Comparison of ENCODE assay signal across 11 cellular contexts in the genomic region with DNA sequence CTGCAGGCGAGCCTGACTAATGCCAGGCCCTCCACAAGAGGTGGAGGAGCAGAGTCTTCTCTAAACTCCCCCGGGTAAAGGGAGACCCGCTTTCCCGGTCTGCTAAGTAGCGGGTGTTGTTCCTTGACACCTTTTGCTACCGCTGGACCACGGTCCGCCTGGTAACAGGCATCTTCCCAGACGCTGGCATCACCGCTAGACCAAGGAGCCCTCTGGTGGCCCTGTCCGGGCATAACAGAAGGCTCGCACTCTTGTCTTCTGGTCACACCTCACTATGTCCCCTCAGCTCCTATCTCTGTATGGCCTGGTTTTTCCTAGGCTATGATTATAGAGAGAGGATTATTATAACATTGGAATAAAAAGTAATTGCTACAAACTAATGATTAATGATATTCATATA. TPM values are rescaled to one million over a fixed set of nuclear protein-coding genes. Genes with fewer than 3 reads are reported as not detected.
A peak's percentile ranks its signal among the peaks of the same experiment; 100 is the strongest.
DNase-seq lines count a peak whose midpoint lies in the region; ATAC-seq, FAIRE-seq and TF ChIP-seq lines count a peak whose summit lies in the region.
"Not testable (repeated sequence)": the region's sequence is repeated elsewhere in the genome, so short reads cannot be mapped to it uniquely, and the experiment has no call there.
"Had no signal": no experiment of that assay in that cellular context is flagged by ENCODE, and none has a peak within 500 bp of the region (broad histone marks: within the 10 kb centered on the region; RNA-seq: fewer than 3 reads in every experiment).

No MANE protein-coding gene starts in this region.

- not testable (repeated sequence) for H3K36me3 Mint-ChIP-seq in Calu3 (ENCODE audit: insufficient read depth, unreplicated experiment); activated B cell treated with CpG ODN at 0.5 μM for 24 hours (ENCODE audit: low read depth); activated naive CD4-positive, alpha-beta T cell treated with anti-CD3 and anti-CD28 coated beads for 36 hours (ENCODE audit: low read depth)

- TF ChIP-seq RAD21 in H1 (IDR thresholded peaks at IDR 0.05 in 1 of 2, conservative IDR thresholded peaks at IDR 0.05 in 1 of 2; ENCODE audit: low read depth in 2 of 2, low read length in 2 of 2): peak in 1 of 2 experiments; percentile 16; a peak in 1 of 4 replicates

- H3K9me3 ChIP-seq in H1 (ENCODE audit: insufficient read depth in 2 of 2, low read depth in 1 of 2, low read length in 1 of 2); osteoblast (ENCODE audit: low read depth, low read length); thyroid gland: not testable (repeated sequence)

- not testable (repeated sequence) for H3K27ac ChIP-seq in H1 (ENCODE audit: low read depth, low read length); osteoblast (ENCODE audit: low read depth, low read length); thyroid gland

- not testable (repeated sequence) for H3K27me3 ChIP-seq in H1 (replicated peaks in 1 of 4; ENCODE audit: control insufficient read depth in 3 of 4, extremely low read depth in 1 of 4, insufficient read depth in 3 of 4, low read length in 3 of 4); osteoblast (ENCODE audit: insufficient read depth, low read length); thyroid gland

- POLR2A ChIA-PET in activated B cell treated with CpG ODN at 0.5 μM for 24 hours (lab: Charles Lee); H1 (lab: Charles Lee; ENCODE audit: partially characterized antibody): not testable (repeated sequence)

- not testable (repeated sequence) for H3K4me2 ChIP-seq in H1 (ENCODE audit: insufficient read depth in 1 of 2, low read depth in 2 of 2, low read length in 2 of 2); osteoblast (ENCODE audit: insufficient read depth, low read length)

- H4K5ac ChIP-seq in H1 (ENCODE audit: insufficient read length, low read depth, low read length): not testable (repeated sequence)

- not testable (repeated sequence) for H3K4me3 ChIP-seq in NB4 (ENCODE audit: low read depth, low read length); H1 (ENCODE audit: extremely low read depth in 1 of 4, insufficient read depth in 2 of 4, low read depth in 3 of 4, low read length in 4 of 4); osteoblast (ENCODE audit: insufficient read depth, low read length); thyroid gland (replicated peaks in 1 of 3)

- ATAC-seq in activated B cell treated with CpG ODN at 0.5 μM for 24 hours (ENCODE audit: low read depth); left ventricle myocardium superior: not testable (repeated sequence)

- H3K4me1 Mint-ChIP-seq in Calu3 (ENCODE audit: low read depth, unreplicated experiment); activated B cell treated with CpG ODN at 0.5 μM for 24 hours; activated naive CD4-positive, alpha-beta T cell treated with anti-CD3 and anti-CD28 coated beads for 36 hours (ENCODE audit: low read depth): not testable (repeated sequence)

- not testable (repeated sequence) for H3K79me2 ChIP-seq in H1 (ENCODE audit: control insufficient read depth in 1 of 2, insufficient read depth in 2 of 2, low read length in 2 of 2); osteoblast (ENCODE audit: insufficient read depth, low read length)

- 42% methylated on average over 11 of the region's 12 CpGs; no CpG with 5 or more reads in 1 of the 2 experiments for WGBS in H1 (ENCODE audit: extremely low coverage in 1 of 2, insufficient coverage in 1 of 2, insufficient read length in 1 of 2, insufficient replicate concordance in 2 of 2, low coverage in 1 of 2, low lambda C conversion rate in 2 of 2, missing lambda C conversion rate in 1 of 2), 2 experiments
- 34 to 48% methylated on average over 3 to 12 of the region's 12 CpGs for WGBS in thyroid gland, 2 donors

- not testable (repeated sequence) for TF ChIP-seq CTCF in Calu3 (IDR thresholded peaks at IDR 0.05; ENCODE audit: unreplicated experiment); activated B cell treated with CpG ODN at 0.5 μM for 24 hours (IDR thresholded peaks at IDR 0.05)
- TF ChIP-seq CTCF in NB4 (IDR thresholded peaks at IDR 0.05; ENCODE audit: low read depth, low read length): peak; percentile 19
- peak in 2 of 3 experiments; percentile 8 to 23; a peak in 2 of 4 replicates for TF ChIP-seq CTCF in H1 (IDR thresholded peaks at IDR 0.05; ENCODE audit: control extremely low read depth in 1 of 3, insufficient read depth in 1 of 3, low read depth in 1 of 3, low read length in 3 of 3)
- TF ChIP-seq CTCF in osteoblast (IDR thresholded peaks at IDR 0.05; ENCODE audit: extremely low read depth, low read depth, low read length): peak; percentile 34
- TF ChIP-seq CTCF in thyroid gland (IDR thresholded peaks at IDR 0.05): peak in 1 of 6 experiments; percentile 35

- not testable (repeated sequence) for FAIRE-seq in H1 (lab: Jason Lieb, UNC)

- not testable (repeated sequence) for H3K9me3 Mint-ChIP-seq in Calu3 (ENCODE audit: low read depth, unreplicated experiment); activated B cell treated with CpG ODN at 0.5 μM for 24 hours; activated naive CD4-positive, alpha-beta T cell treated with anti-CD3 and anti-CD28 coated beads for 36 hours

- CTCF ChIA-PET in Calu3 (lab: Charles Lee) (interaction anchor here (0.8 to 1.4 kb wide), 2 partner anchors 10 to 41 kb away, joined by 4 to 5 read pairs; no protein-coding TSS in a partner anchor), H1 (lab: Charles Lee; ENCODE audit: partially characterized antibody) (interaction anchor here (0.9 to 21.4 kb wide), 6 partner anchors 12 to 157 kb away, joined by 3 to 226 read pairs (median 4); no protein-coding TSS in a partner anchor)
- CTCF ChIA-PET in activated B cell treated with CpG ODN at 0.5 μM for 24 hours (lab: Charles Lee): not testable (repeated sequence)
- CTCF ChIA-PET in activated naive CD4-positive, alpha-beta T cell treated with anti-CD3 and anti-CD28 coated beads for 36 hours (lab: Charles Lee): interaction anchor here (1.1 kb wide), 1 partner anchor 137 kb away, joined by 3 read pairs; no protein-coding TSS in a partner anchor

- H2BK120ac ChIP-seq in H1 (replicated peaks; ENCODE audit: low read depth, low read length): not testable (repeated sequence)

- H3K36me3 ChIP-seq in H1 (ENCODE audit: control insufficient read depth in 2 of 4, insufficient read depth in 4 of 4, low read length in 3 of 4); osteoblast (ENCODE audit: insufficient read depth, low read length); thyroid gland: not testable (repeated sequence)

- not testable (repeated sequence) for H3K23me2 ChIP-seq in H1 (ENCODE audit: low read depth, low read length)

- not testable (repeated sequence) for H3K4me1 ChIP-seq in H1 (replicated peaks in 1 of 4; ENCODE audit: control insufficient read depth in 3 of 4, insufficient read depth in 4 of 4, low read length in 3 of 4); osteoblast (ENCODE audit: insufficient read depth, low read length); thyroid gland

- not testable (repeated sequence) for H3K4me3 Mint-ChIP-seq in Calu3 (ENCODE audit: low read depth, unreplicated experiment); activated B cell treated with CpG ODN at 0.5 μM for 24 hours; activated naive CD4-positive, alpha-beta T cell treated with anti-CD3 and anti-CD28 coated beads for 36 hours

- not testable (repeated sequence) for H3K56ac ChIP-seq in H1 (replicated peaks; ENCODE audit: insufficient read length, low read depth, low read length)

- not testable (repeated sequence) for H4K20me1 ChIP-seq in H1 (replicated peaks in 1 of 2; ENCODE audit: control insufficient read depth in 1 of 2, insufficient read depth in 2 of 2, low read length in 2 of 2); osteoblast (ENCODE audit: insufficient read depth, low read length)

- DNase-seq in Calu3 (peak; percentile 51), activated B cell treated with CpG ODN at 0.5 μM for 24 hours (peak; percentile 31), H1 (ENCODE audit: low read depth in 1 of 2, low spot score in 2 of 2) (peak in 1 of 2 experiments; percentile 74), left ventricle myocardium superior (peak; percentile 59), thyroid gland (peak; percentile 33 to 42)
- DNase-seq in NB4 (ENCODE audit: low read depth); osteoblast (ENCODE audit: insufficient read length, low spot score, missing footprints): not testable (repeated sequence)
- DNase-seq in activated naive CD4-positive, alpha-beta T cell treated with anti-CD3 and anti-CD28 coated beads for 36 hours: peak; percentile 63

- TF ChIP-seq POLR2A in NB4 (IDR thresholded peaks at IDR 0.05; ENCODE audit: extremely low read depth, insufficient read length); H1 (IDR thresholded peaks at IDR 0.05; ENCODE audit: control extremely low read depth in 1 of 2, low read depth in 2 of 2, low read length in 2 of 2); thyroid gland (IDR thresholded peaks at IDR 0.05): not testable (repeated sequence)

- H3K4ac ChIP-seq in H1 (replicated peaks; ENCODE audit: insufficient read length, low read depth, low read length): not testable (repeated sequence)

- not testable (repeated sequence) for H2BK12ac ChIP-seq in H1 (ENCODE audit: low read depth, low read length)

- not testable (repeated sequence) for H2BK15ac ChIP-seq in H1 (ENCODE audit: low read length)

- not testable (repeated sequence) for H2BK20ac ChIP-seq in H1 (ENCODE audit: low read length)

- H2AFZ ChIP-seq in H1 (ENCODE audit: low read length); osteoblast (ENCODE audit: low read length): not testable (repeated sequence)

- H3K27me3 Mint-ChIP-seq in Calu3 (ENCODE audit: unreplicated experiment): peaks cover 64% of the 10 kb centered on the region
- peaks cover 24% of the 10 kb centered on the region for H3K27me3 Mint-ChIP-seq in activated B cell treated with CpG ODN at 0.5 μM for 24 hours
- H3K27me3 Mint-ChIP-seq in activated naive CD4-positive, alpha-beta T cell treated with anti-CD3 and anti-CD28 coated beads for 36 hours (ENCODE audit: low read depth): not testable (repeated sequence)

- not testable (repeated sequence) for H3K18ac ChIP-seq in H1 (ENCODE audit: extremely low read depth, low read length)

- H3K27ac Mint-ChIP-seq in Calu3 (ENCODE audit: unreplicated experiment); activated B cell treated with CpG ODN at 0.5 μM for 24 hours; activated naive CD4-positive, alpha-beta T cell treated with anti-CD3 and anti-CD28 coated beads for 36 hours: not testable (repeated sequence)

- not testable (repeated sequence) for H2BK5ac ChIP-seq in H1 (ENCODE audit: low read depth, low read length)

- not testable (repeated sequence) for H3K23ac ChIP-seq in H1 (ENCODE audit: insufficient read length)

- intact Hi-C loops in Calu3 (cut with micrococcal nuclease; ENCODE audit: unreplicated experiment); activated B cell treated with CpG ODN at 0.5 μM for 24 hours (cut with micrococcal nuclease); activated naive CD4-positive, alpha-beta T cell treated with anti-CD3 and anti-CD28 coated beads for 36 hours (cut with micrococcal nuclease); left ventricle myocardium superior (cut with micrococcal nuclease); thyroid gland (cut with DNase I): not testable (repeated sequence)

- not testable (repeated sequence) for TF ChIP-seq EP300 in H1 (IDR thresholded peaks at IDR 0.05; ENCODE audit: borderline replicate concordance in 1 of 2, low read depth in 2 of 2, low read length in 2 of 2)

- not testable (repeated sequence) for H3K9ac ChIP-seq in H1 (replicated peaks in 1 of 4; ENCODE audit: extremely low read depth in 1 of 4, low read depth in 3 of 4, low read length in 3 of 4)

- H4K8ac ChIP-seq in H1 (ENCODE audit: extremely low read depth, insufficient read depth, low read length): not testable (repeated sequence)

- H4K91ac ChIP-seq in H1 (replicated peaks; ENCODE audit: insufficient read length, low read length): not testable (repeated sequence)

- BruUV-seq in Calu3 (replicated peaks; lab: Mats Ljungman, UMichigan): not testable (repeated sequence)

- H3K14ac ChIP-seq in H1 (ENCODE audit: insufficient read length): not testable (repeated sequence)

- H3K79me1 ChIP-seq in H1 (ENCODE audit: low read depth, low read length): not testable (repeated sequence)

- H2AK5ac ChIP-seq in H1 (ENCODE audit: low read depth, low read length): not testable (repeated sequence)

RNA-seq across cellular contexts. Expression of gene PNPLA5, which starts 12.6 kb away (rescaled TPM):
- total RNA-seq in Calu3 (2022): not detected in 2 replicates
- total RNA-seq in activated B cell treated with CpG ODN at 0.5 μM for 24 hours: not detected in 2 replicates
- total RNA-seq in activated naive CD4-positive, alpha-beta T cell treated with anti-CD3 and anti-CD28 coated beads for 36 hours: not detected
- total RNA-seq in H1 (2021; fragmentation: NEBNext Ultra II Directional; extraction: Animal tissue kit (Norgen Biotek cat#: 25700)): 6.8 and 8.2 TPM in 2 replicates
- polyA plus RNA-seq in H1 (2011; rRNA removed): 3.9 and 5.2 TPM in 2 replicates
- polyA plus RNA-seq in H1 (2011; cell fraction: cytosol; rRNA removed): 3.8 TPM
- 7.4 TPM for polyA plus RNA-seq in H1 (2011; cell fraction: nucleus; rRNA removed)
- 3.2 to 4.1 TPM (median 3.7 TPM) in 4 replicates for polyA plus RNA-seq in H1 (2012, experiment 1 of 2)
- polyA plus RNA-seq in H1 (2012, experiment 2 of 2): 3.2 TPM
- polyA plus RNA-seq in H1 (2013, experiment 1 of 2): 3.3 TPM
- polyA plus RNA-seq in H1 (2013, experiment 2 of 2): 3.4 TPM
- 1.8 and 1.9 TPM in 2 replicates for polyA minus RNA-seq in H1 (2011; rRNA and poly(A)+ RNA removed)
- 3.4 TPM for polyA minus RNA-seq in H1 (2011; cell fraction: cytosol; rRNA and poly(A)+ RNA removed)
- 3.8 TPM for polyA minus RNA-seq in H1 (2011; cell fraction: nucleus; rRNA and poly(A)+ RNA removed)
- not detected for total RNA-seq in left ventricle myocardium superior
- total RNA-seq in osteoblast: not detected in 2 replicates
- total RNA-seq in thyroid gland: not detected
- total RNA-seq: CD4-positive, CD25-positive, alpha-beta regulatory T cell; prostate gland had no signal
- polyA plus RNA-seq: CD4-positive, CD25-positive, alpha-beta regulatory T cell; IgD-negative memory B cell had no signal

RNA-seq across cellular contexts. Expression of gene PNPLA3, which starts 19.2 kb away (rescaled TPM):
- total RNA-seq in Calu3 (2022) (8.0 and 9.5 TPM in 2 replicates), activated B cell treated with CpG ODN at 0.5 μM for 24 hours (0.33 TPM in 1 of 2 replicates, not detected in the other), left ventricle myocardium superior (0.25 TPM), osteoblast (8.3 and 14.1 TPM in 2 replicates), thyroid gland (under 1 TPM in 2 of 4 donors, not detected in 2; 0.11 to 0.13 TPM)
- total RNA-seq in activated naive CD4-positive, alpha-beta T cell treated with anti-CD3 and anti-CD28 coated beads for 36 hours: under 1 TPM; 0.29 to 0.77 TPM
- total RNA-seq in H1 (2021; fragmentation: NEBNext Ultra II Directional; extraction: Animal tissue kit (Norgen Biotek cat#: 25700)): 23.4 and 24.6 TPM in 2 replicates
- 17.5 and 21.0 TPM in 2 replicates for polyA plus RNA-seq in H1 (2011; rRNA removed)
- 16.0 TPM for polyA plus RNA-seq in H1 (2011; cell fraction: cytosol; rRNA removed)
- 37.2 TPM for polyA plus RNA-seq in H1 (2011; cell fraction: nucleus; rRNA removed)
- 14.2 to 20.5 TPM (median 18.2 TPM) in 4 replicates for polyA plus RNA-seq in H1 (2012, experiment 1 of 2)
- 12.6 TPM for polyA plus RNA-seq in H1 (2012, experiment 2 of 2)
- polyA plus RNA-seq in H1 (2013, experiment 1 of 2): 20.6 TPM
- 19.5 TPM for polyA plus RNA-seq in H1 (2013, experiment 2 of 2)
- polyA minus RNA-seq in H1 (2011; rRNA and poly(A)+ RNA removed): 36.0 and 39.2 TPM in 2 replicates
- 11.8 TPM for polyA minus RNA-seq in H1 (2011; cell fraction: cytosol; rRNA and poly(A)+ RNA removed)
- 34.6 TPM for polyA minus RNA-seq in H1 (2011; cell fraction: nucleus; rRNA and poly(A)+ RNA removed)
- total RNA-seq: CD4-positive, CD25-positive, alpha-beta regulatory T cell had no signal
- polyA plus RNA-seq: CD4-positive, CD25-positive, alpha-beta regulatory T cell; IgD-negative memory B cell had no signal

RNA-seq across cellular contexts. Expression of gene SULT4A1, which starts 42.1 kb away (rescaled TPM):
- total RNA-seq in Calu3 (2022) (7.9 and 9.1 TPM in 2 replicates), activated B cell treated with CpG ODN at 0.5 μM for 24 hours (not detected in 2 replicates), left ventricle myocardium superior (0.45 TPM), osteoblast (under 0.01 TPM in 1 of 2 replicates, not detected in the other), thyroid gland (not detected)
- total RNA-seq in activated naive CD4-positive, alpha-beta T cell treated with anti-CD3 and anti-CD28 coated beads for 36 hours: not detected
- total RNA-seq in H1 (2021; fragmentation: NEBNext Ultra II Directional; extraction: Animal tissue kit (Norgen Biotek cat#: 25700)): 7.0 and 9.1 TPM in 2 replicates
- polyA plus RNA-seq in H1 (2011; rRNA removed): 11.8 and 19.5 TPM in 2 replicates
- 14.9 TPM for polyA plus RNA-seq in H1 (2011; cell fraction: cytosol; rRNA removed)
- 58.0 TPM for polyA plus RNA-seq in H1 (2011; cell fraction: nucleus; rRNA removed)
- 11.1 to 14.8 TPM (median 12.3 TPM) in 4 replicates for polyA plus RNA-seq in H1 (2012, experiment 1 of 2)
- 2.7 TPM for polyA plus RNA-seq in H1 (2012, experiment 2 of 2)
- 6.9 TPM for polyA plus RNA-seq in H1 (2013, experiment 1 of 2)
- 6.1 TPM for polyA plus RNA-seq in H1 (2013, experiment 2 of 2)
- 5.4 and 5.5 TPM in 2 replicates for polyA minus RNA-seq in H1 (2011; rRNA and poly(A)+ RNA removed)
- 8.1 TPM for polyA minus RNA-seq in H1 (2011; cell fraction: cytosol; rRNA and poly(A)+ RNA removed)
- 16.3 TPM for polyA minus RNA-seq in H1 (2011; cell fraction: nucleus; rRNA and poly(A)+ RNA removed)
- total RNA-seq: CD4-positive, CD25-positive, alpha-beta regulatory T cell had no signal
- polyA plus RNA-seq: CD4-positive, CD25-positive, alpha-beta regulatory T cell; IgD-negative memory B cell had no signal

RNA-seq across cellular contexts. Expression of gene SAMM50, which starts 50.8 kb away (rescaled TPM):
- 47.0 and 55.3 TPM in 2 replicates for total RNA-seq in Calu3 (2022)
- 49.6 and 51.2 TPM in 2 replicates for total RNA-seq in activated B cell treated with CpG ODN at 0.5 μM for 24 hours
- 10 to 100 TPM; 35.9 to 37.8 TPM for total RNA-seq in activated naive CD4-positive, alpha-beta T cell treated with anti-CD3 and anti-CD28 coated beads for 36 hours
- 67.2 and 70.3 TPM in 2 replicates for total RNA-seq in H1 (2021; fragmentation: NEBNext Ultra II Directional; extraction: Animal tissue kit (Norgen Biotek cat#: 25700))
- polyA plus RNA-seq in H1 (2011; rRNA removed): 45.4 and 47.1 TPM in 2 replicates
- polyA plus RNA-seq in H1 (2011; cell fraction: cytosol; rRNA removed): 41.9 TPM
- 31.9 TPM for polyA plus RNA-seq in H1 (2011; cell fraction: nucleus; rRNA removed)
- polyA plus RNA-seq in H1 (2012, experiment 1 of 2): 70.0 to 81.4 TPM (median 74.8 TPM) in 4 replicates
- 55.7 TPM for polyA plus RNA-seq in H1 (2012, experiment 2 of 2)
- polyA plus RNA-seq in H1 (2013, experiment 1 of 2): 41.7 TPM
- 39.8 TPM for polyA plus RNA-seq in H1 (2013, experiment 2 of 2)
- polyA minus RNA-seq in H1 (2011; rRNA and poly(A)+ RNA removed): 35.2 and 38.4 TPM in 2 replicates
- polyA minus RNA-seq in H1 (2011; cell fraction: cytosol; rRNA and poly(A)+ RNA removed): 35.2 TPM
- polyA minus RNA-seq in H1 (2011; cell fraction: nucleus; rRNA and poly(A)+ RNA removed): 16.6 TPM
- total RNA-seq in left ventricle myocardium superior: 79.8 TPM
- 36.6 and 41.5 TPM in 2 replicates for total RNA-seq in osteoblast
- 10 to 100 TPM; 31.9 to 38.3 (median 32.1) TPM for total RNA-seq in thyroid gland
